Comparison of ENCODE assay signal across 24 cellular contexts in genomic region chr5:64790210-64790609, GRCh38. TPM values are rescaled to one million over a fixed set of nuclear protein-coding genes. Genes with fewer than 3 reads are reported as not detected.
DNase-seq lines count a peak whose midpoint lies in the region; ATAC-seq, FAIRE-seq and TF ChIP-seq lines count a peak whose summit lies in the region.
"Had no signal": no experiment of that assay in that cellular context is flagged by ENCODE, and none has a peak within 500 bp of the region (broad histone marks: within the 10 kb centered on the region; RNA-seq: fewer than 3 reads in every experiment).

No MANE protein-coding gene starts in this region.

- no peak overlapping the region for H3K9ac ChIP-seq in IMR-90 (ENCODE audit: low read depth, low read length)
- no peak overlapping the region for H3K9ac ChIP-seq in astrocyte (ENCODE audit: low read length)

- CTCF ChIA-PET in IMR-90 (lab: Yijun Ruan, JAX) = no interaction called here

- H3K27me3 Mint-ChIP-seq in activated T-cell treated with anti-CD3 and anti-CD28 coated beads, Interleukin-2, amount 50 U/mL, for 4 hours (ENCODE audit: low read depth) = no peaks in the 10 kb centered on the region
- no peaks in the 10 kb centered on the region for H3K27me3 Mint-ChIP-seq in astrocyte (ENCODE audit: low read depth, unreplicated experiment)
- no peaks in the 10 kb centered on the region for H3K27me3 Mint-ChIP-seq in activated T-helper 2 cell treated with anti-CD3 and anti-CD28 coated beads, Interferon-gamma antibody, Interleukin-2, Interleukin-4, amounts not matched to agents 10 μg/mL and 5 μg/mL and 100 μg/mL, durations not matched to agents 14 hours and 24 hours and 36 hours (ENCODE audit: low read depth)
- H3K27me3 Mint-ChIP-seq: activated B cell treated with CpG ODN at 0.5 μM for 24 hours; activated naive CD8-positive, alpha-beta T cell; natural killer cell treated with Interleukin-12 subunit alpha and Interleukin-12 subunit beta and Interleukin-15 and Interleukin-18, amount 100 ng/mL, for 72 hours had no signal

- H3K9me3 ChIP-seq in IMR-90 (ENCODE audit: control insufficient read depth, insufficient read depth, low read length) (no peaks in the 10 kb centered on the region), astrocyte (ENCODE audit: insufficient read depth, low read depth, low read length) (no peaks in the 10 kb centered on the region)
- H3K9me3 ChIP-seq: BE2C, gastroesophageal sphincter, ovary had no signal

- in situ Hi-C loops in IMR-90 (cut with MboI; ENCODE audit: low sequenced_read_pairs) = loop anchor here (25.0 kb wide), 1 partner anchor 553 kb away; no protein-coding TSS in a partner anchor

- H3K4me2 ChIP-seq in IMR-90 (ENCODE audit: low read depth, low read length) (no peak overlapping the region), astrocyte (ENCODE audit: low read length) (no peak overlapping the region)
- H3K4me2 ChIP-seq: GM23338, smooth muscle cell had no signal

- H3K4me3 ChIP-seq in IMR-90 (ENCODE audit: insufficient read depth, low read depth, low read length) = no peak overlapping the region
- H3K4me3 ChIP-seq in astrocyte (ENCODE audit: insufficient read depth, low read depth, low read length) = no peak overlapping the region
- H3K4me3 ChIP-seq: gastroesophageal sphincter, GM23338, ovary, smooth muscle cell had no signal

- H3K27ac ChIP-seq in IMR-90 (ENCODE audit: insufficient read depth, low read length) (no peak overlapping the region), astrocyte (ENCODE audit: low read depth, low read length) (no peak overlapping the region)
- H3K27ac ChIP-seq: gastroesophageal sphincter, ovary, RWPE1 had no signal

- H3K4me3 Mint-ChIP-seq in activated T-cell treated with anti-CD3 and anti-CD28 coated beads, Interleukin-2, amount 50 U/mL, for 4 hours = no peak overlapping the region
- no peak overlapping the region for H3K4me3 Mint-ChIP-seq in astrocyte (ENCODE audit: unreplicated experiment)
- no peak overlapping the region for H3K4me3 Mint-ChIP-seq in activated T-helper 2 cell treated with anti-CD3 and anti-CD28 coated beads, Interferon-gamma antibody, Interleukin-2, Interleukin-4, amounts not matched to agents 10 μg/mL and 5 μg/mL and 100 μg/mL, durations not matched to agents 14 hours and 24 hours and 36 hours (ENCODE audit: low read depth)
- H3K4me3 Mint-ChIP-seq: activated B cell treated with CpG ODN at 0.5 μM for 24 hours; activated naive CD8-positive, alpha-beta T cell; GM23338; natural killer cell treated with Interleukin-12 subunit alpha and Interleukin-12 subunit beta and Interleukin-15 and Interleukin-18, amount 100 ng/mL, for 72 hours had no signal

- peak; percentile 52 for FAIRE-seq in astrocyte (lab: Jason Lieb, UNC)

- POLR2A ChIA-PET in IMR-90 (lab: Charles Lee; ENCODE audit: unreplicated experiment) = no interaction called here

- H3K4me1 Mint-ChIP-seq in activated T-cell treated with anti-CD3 and anti-CD28 coated beads, Interleukin-2, amount 50 U/mL, for 4 hours (ENCODE audit: low read depth) = no peaks in the 10 kb centered on the region
- peaks cover 20% of the 10 kb centered on the region for H3K4me1 Mint-ChIP-seq in astrocyte (ENCODE audit: low read depth, unreplicated experiment)
- H3K4me1 Mint-ChIP-seq in activated T-helper 2 cell treated with anti-CD3 and anti-CD28 coated beads, Interferon-gamma antibody, Interleukin-2, Interleukin-4, amounts not matched to agents 10 μg/mL and 5 μg/mL and 100 μg/mL, durations not matched to agents 14 hours and 24 hours and 36 hours (ENCODE audit: low read depth) = peaks cover 10% of the 10 kb centered on the region
- H3K4me1 Mint-ChIP-seq: activated B cell treated with CpG ODN at 0.5 μM for 24 hours, GM23338 had no signal

- H3K36me3 ChIP-seq in IMR-90 (ENCODE audit: control insufficient read depth, insufficient read depth, low read length) (0 out of 2 replicates have a peak, but pooled peaks cover 3% of the 10 kb centered on the region), astrocyte (ENCODE audit: insufficient read depth, low read length) (no peaks in the 10 kb centered on the region)
- H3K36me3 ChIP-seq: BE2C, ovary had no signal

- H2AFZ ChIP-seq in IMR-90 (replicated peaks; ENCODE audit: low read length, poor library complexity) = no peak overlapping the region
- no peak overlapping the region for H2AFZ ChIP-seq in astrocyte (ENCODE audit: low read depth, low read length)
- H2AFZ ChIP-seq: GM23338 had no signal

- H4K91ac ChIP-seq in IMR-90 (ENCODE audit: insufficient read depth, low read depth, low read length) = no peak overlapping the region

- no peak for DNase-seq in activated T-cell treated with anti-CD3 and anti-CD28 coated beads, Interleukin-2, amount 50 U/mL, for 4 hours
- DNase-seq in activated T-cell treated with anti-CD3 and anti-CD28 coated beads for 4 hours = no peak
- peak; percentile 28 for DNase-seq in IMR-90
- DNase-seq in astrocyte (ENCODE audit: low read depth) = peak; percentile 8
- DNase-seq in kidney tubule cell (ENCODE audit: low spot score) = peak; percentile 60
- DNase-seq in Right ventricle myocardium superior = no peak
- no peak for DNase-seq in activated T-helper 2 cell treated with anti-CD3 and anti-CD28 coated beads, Interferon-gamma antibody, Interleukin-2, Interleukin-4, amounts not matched to agents 10 μg/mL and 5 μg/mL and 100 μg/mL, durations not matched to agents 14 hours and 24 hours and 36 hours (ENCODE audit: low spot score)
- DNase-seq: activated B cell treated with CpG ODN at 0.5 μM for 24 hours, BE2C, hippocampal formation, midbrain, NCI-H1105 treated with DMSO at 0.1 percent for 48 hours, NCI-H2081, NCI-H226, ovary, retina, T1000 had no signal

- no peak overlapping the region for H3K4ac ChIP-seq in IMR-90 (ENCODE audit: low read depth, low read length)

- H2BK120ac ChIP-seq in IMR-90 (ENCODE audit: low read depth, low read length) = no peak overlapping the region

- ATAC-seq in activated T-cell treated with anti-CD3 and anti-CD28 coated beads, Interleukin-2, amount 50 U/mL, for 4 hours = peak; percentile 41 to 53
- no peak for ATAC-seq in IMR-90 (ENCODE audit: low read depth)
- no peak for ATAC-seq in Right ventricle myocardium superior (ENCODE audit: poor library complexity)
- no peak for ATAC-seq in HG03108 (IDR thresholded peaks at IDR 0.05; ENCODE audit: unreplicated experiment)
- ATAC-seq: gastroesophageal sphincter; GM23338; natural killer cell treated with Interleukin-12 subunit alpha and Interleukin-12 subunit beta and Interleukin-15 and Interleukin-18, amount 100 ng/mL, for 72 hours had no signal

- WGBS in IMR-90 (ENCODE audit: extremely low coverage in 2 of 2, insufficient read length in 1 of 2), 2 experiments = 100% methylated on average over 1 of the region's 1 CpG; no CpG with 5 or more reads in 1 of the 2 experiments

- H3K27ac Mint-ChIP-seq in astrocyte (ENCODE audit: unreplicated experiment) = peak overlapping the region; percentile 78
- H3K27ac Mint-ChIP-seq in activated T-helper 2 cell treated with anti-CD3 and anti-CD28 coated beads, Interferon-gamma antibody, Interleukin-2, Interleukin-4, amounts not matched to agents 10 μg/mL and 5 μg/mL and 100 μg/mL, durations not matched to agents 14 hours and 24 hours and 36 hours = no peak overlapping the region
- H3K27ac Mint-ChIP-seq: activated B cell treated with CpG ODN at 0.5 μM for 24 hours; activated naive CD8-positive, alpha-beta T cell; GM23338 had no signal

- no peak for TF ChIP-seq CTCF in IMR-90 (conservative IDR thresholded peaks at IDR 0.05; ENCODE audit: low read depth, low read length)
- TF ChIP-seq CTCF in astrocyte (IDR thresholded peaks at IDR 0.05; ENCODE audit: insufficient read depth, low read depth, low read length) = no peak

- no peak overlapping the region for H2BK20ac ChIP-seq in IMR-90 (ENCODE audit: low read depth, low read length)

- no peaks in the 10 kb centered on the region for H3K79me1 ChIP-seq in IMR-90 (ENCODE audit: low read depth in 1 of 2, low read length in 2 of 2)

- H3K23ac ChIP-seq in IMR-90 (ENCODE audit: low read depth, low read length) = no peak overlapping the region

- intact Hi-C loops in IMR-90 (cut with micrococcal nuclease) (no loop called here), Right ventricle myocardium superior (cut with DNase I) (no loop called here)
- intact Hi-C loops in activated T-helper 2 cell treated with anti-CD3 and anti-CD28 coated beads, Interferon-gamma antibody, Interleukin-2, Interleukin-4, amounts not matched to agents 10 μg/mL and 5 μg/mL and 100 μg/mL, durations not matched to agents 14 hours and 24 hours and 36 hours (cut with micrococcal nuclease) = no loop called here

- no peak for TF ChIP-seq RAD21 in IMR-90 (IDR thresholded peaks at IDR 0.05; ENCODE audit: low read length)

- H2BK15ac ChIP-seq in IMR-90 (ENCODE audit: low read depth, low read length) = no peak overlapping the region

- no peaks in the 10 kb centered on the region; the same call in 1 of the 2 replicates for H3K4me1 ChIP-seq in IMR-90 (ENCODE audit: control insufficient read depth, insufficient read depth, low read length)
- no peaks in the 10 kb centered on the region for H3K4me1 ChIP-seq in astrocyte (ENCODE audit: insufficient read depth, low read length)
- H3K4me1 ChIP-seq: BE2C, gastroesophageal sphincter had no signal

- H2AK9ac ChIP-seq in IMR-90 (replicated peaks; ENCODE audit: low read depth, low read length, poor library complexity) = no peak overlapping the region

- no peak overlapping the region for H3K18ac ChIP-seq in IMR-90 (ENCODE audit: low read depth, low read length)

- no TSS peak for BruUV-seq in IMR-90 (replicated peaks; lab: Mats Ljungman, UMichigan)

- no peaks in the 10 kb centered on the region for H3K27me3 ChIP-seq in IMR-90 (ENCODE audit: control insufficient read depth, insufficient read depth, low read length)
- no peaks in the 10 kb centered on the region for H3K27me3 ChIP-seq in astrocyte (ENCODE audit: insufficient read depth, low read length)
- H3K27me3 ChIP-seq: BE2C, gastroesophageal sphincter, ovary had no signal

- no peak overlapping the region for H3K56ac ChIP-seq in IMR-90 (ENCODE audit: extremely low read depth, insufficient read depth, low read length)

- TF ChIP-seq POLR2A in IMR-90 (IDR thresholded peaks at IDR 0.05; ENCODE audit: low read depth, low read length) = no peak

- no peak overlapping the region for H4K8ac ChIP-seq in IMR-90 (ENCODE audit: low read depth in 2 of 2, low read length in 2 of 2)

- H3K14ac ChIP-seq in IMR-90 (replicated peaks; ENCODE audit: low read depth, low read length) = no peak overlapping the region

- no peaks in the 10 kb centered on the region for H3K79me2 ChIP-seq in astrocyte (ENCODE audit: insufficient read depth, low read length)

- H4K20me1 ChIP-seq in IMR-90 (ENCODE audit: insufficient read depth, low read length) (no peaks in the 10 kb centered on the region), astrocyte (ENCODE audit: insufficient read depth, low read length) (no peaks in the 10 kb centered on the region)

- H3K9me1 ChIP-seq in IMR-90 (ENCODE audit: insufficient read depth, low read length) = peaks cover 5% of the 10 kb centered on the region; the same call in 1 of the 2 replicates

- no peak overlapping the region for H2BK5ac ChIP-seq in IMR-90 (ENCODE audit: low read depth, low read length, poor library complexity, severe bottlenecking)

- no peak overlapping the region for H4K5ac ChIP-seq in IMR-90 (ENCODE audit: low read depth, low read length)

- no peak overlapping the region for H2AK5ac ChIP-seq in IMR-90 (ENCODE audit: low read depth, low read length)

- dilution Hi-C loops in IMR-90 (cut with HindIII; ENCODE audit: low sequenced_read_pairs, unreplicated experiment) = no loop called here

- no peaks in the 10 kb centered on the region for H3K9me3 Mint-ChIP-seq in activated T-cell treated with anti-CD3 and anti-CD28 coated beads, Interleukin-2, amount 50 U/mL, for 4 hours
- H3K9me3 Mint-ChIP-seq in astrocyte (ENCODE audit: unreplicated experiment) = no peaks in the 10 kb centered on the region
- H3K9me3 Mint-ChIP-seq in activated T-helper 2 cell treated with anti-CD3 and anti-CD28 coated beads, Interferon-gamma antibody, Interleukin-2, Interleukin-4, amounts not matched to agents 10 μg/mL and 5 μg/mL and 100 μg/mL, durations not matched to agents 14 hours and 24 hours and 36 hours = no peaks in the 10 kb centered on the region
- H3K9me3 Mint-ChIP-seq: activated B cell treated with CpG ODN at 0.5 μM for 24 hours; GM23338; natural killer cell treated with Interleukin-12 subunit alpha and Interleukin-12 subunit beta and Interleukin-15 and Interleukin-18, amount 100 ng/mL, for 72 hours had no signal

- H3K36me3 Mint-ChIP-seq in activated T-cell treated with anti-CD3 and anti-CD28 coated beads, Interleukin-2, amount 50 U/mL, for 4 hours (ENCODE audit: insufficient read depth) = peaks cover 36% of the 10 kb centered on the region
- H3K36me3 Mint-ChIP-seq in astrocyte (ENCODE audit: low read depth, unreplicated experiment) = peaks cover 2% of the 10 kb centered on the region
- peaks cover 18% of the 10 kb centered on the region for H3K36me3 Mint-ChIP-seq in activated T-helper 2 cell treated with anti-CD3 and anti-CD28 coated beads, Interferon-gamma antibody, Interleukin-2, Interleukin-4, amounts not matched to agents 10 μg/mL and 5 μg/mL and 100 μg/mL, durations not matched to agents 14 hours and 24 hours and 36 hours (ENCODE audit: low read depth)

RNA-seq across cellular contexts. Expression of gene CWC27, which starts 21.5 kb away (rescaled TPM):
- 10 to 100 TPM; 27.1 to 32.9 (median 30.4) TPM for total RNA-seq in activated T-cell treated with anti-CD3 and anti-CD28 coated beads, Interleukin-2, amount 50 U/mL, for 4 hours
- total RNA-seq in IMR-90 (2012; rRNA removed) = 13.3 and 34.4 TPM in 2 replicates
- 15.3 and 17.1 TPM in 2 replicates for polyA plus RNA-seq in IMR-90 (2012; rRNA removed)
- 1.3 and 1.6 TPM in 2 replicates for polyA plus RNA-seq in IMR-90 (2012; cell fraction: cytosol; rRNA removed)
- polyA plus RNA-seq in IMR-90 (2012; cell fraction: nucleus; rRNA removed; ENCODE audit: low replicate concordance) = 0.41 and 3.6 TPM in 2 replicates
- total RNA-seq in astrocyte = 23.2 and 25.7 TPM in 2 replicates
- 22.4 TPM for total RNA-seq in Right ventricle myocardium superior
- 30.3 and 32.9 TPM in 2 replicates for total RNA-seq in activated T-helper 2 cell treated with anti-CD3 and anti-CD28 coated beads, Interferon-gamma antibody, Interleukin-2, Interleukin-4, amounts not matched to agents 10 μg/mL and 5 μg/mL and 100 μg/mL, durations not matched to agents 14 hours and 24 hours and 36 hours

RNA-seq across cellular contexts. Expression of gene SREK1IP1, which starts 21.7 kb away (rescaled TPM):
- total RNA-seq in activated T-cell treated with anti-CD3 and anti-CD28 coated beads, Interleukin-2, amount 50 U/mL, for 4 hours = 10 to 100 TPM; 32.3 to 35.8 (median 32.4) TPM
- total RNA-seq in IMR-90 (2012; rRNA removed) = 6.5 and 8.3 TPM in 2 replicates
- polyA plus RNA-seq in IMR-90 (2012; rRNA removed) = 3.3 TPM in 2 replicates
- 1.1 TPM in 2 replicates for polyA plus RNA-seq in IMR-90 (2012; cell fraction: cytosol; rRNA removed)
- 0.74 and 1.4 TPM in 2 replicates for polyA plus RNA-seq in IMR-90 (2012; cell fraction: nucleus; rRNA removed; ENCODE audit: low replicate concordance)
- 26.2 and 27.3 TPM in 2 replicates for total RNA-seq in astrocyte
- total RNA-seq in Right ventricle myocardium superior = 10.1 TPM
- 30.9 and 32.9 TPM in 2 replicates for total RNA-seq in activated T-helper 2 cell treated with anti-CD3 and anti-CD28 coated beads, Interferon-gamma antibody, Interleukin-2, Interleukin-4, amounts not matched to agents 10 μg/mL and 5 μg/mL and 100 μg/mL, durations not matched to agents 14 hours and 24 hours and 36 hours

Comparison
In these comparisons a context has a peak if more than half of its experiments do, and no peak if none do; other contexts are left out.
1. ATAC-seq: peak in activated T-cell treated with anti-CD3 and anti-CD28 coated beads, Interleukin-2, amount 50 U/mL, for 4 hours (2 of 2); none in IMR-90 (single experiment), Right ventricle myocardium superior (single experiment) and HG03108 (single experiment).
2. DNase-seq: peak in IMR-90 (single experiment), astrocyte (single experiment) and kidney tubule cell (single experiment); none in activated T-cell treated with anti-CD3 and anti-CD28 coated beads, Interleukin-2, amount 50 U/mL, for 4 hours (single experiment), activated T-cell treated with anti-CD3 and anti-CD28 coated beads for 4 hours (single experiment), Right ventricle myocardium superior (single experiment) and activated T-helper 2 cell treated with anti-CD3 and anti-CD28 coated beads, Interferon-gamma antibody, Interleukin-2, Interleukin-4, amounts not matched to agents 10 μg/mL and 5 μg/mL and 100 μg/mL, durations not matched to agents 14 hours and 24 hours and 36 hours (single experiment).